In the genomic region with DNA sequence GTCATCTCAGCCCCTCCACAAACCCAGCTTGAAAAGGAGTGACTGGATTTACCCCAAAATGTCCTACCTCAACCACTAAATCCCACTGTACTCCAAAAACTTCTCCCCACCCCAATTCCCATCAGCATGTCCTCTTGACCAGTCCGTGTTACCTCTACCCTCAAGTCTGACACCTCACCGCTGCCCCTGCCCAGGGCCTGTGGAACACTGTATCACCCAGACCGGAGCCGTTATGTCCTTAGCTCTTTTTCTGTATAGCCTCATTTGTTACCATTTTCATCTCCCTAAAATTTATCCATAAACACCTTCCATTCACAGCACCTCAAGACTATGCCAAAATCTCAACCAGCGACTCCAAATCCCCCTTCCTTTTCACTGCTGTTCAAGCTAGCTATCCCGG, we compare ENCODE assay signal across 1 cellular context.
TF ChIP-seq lines count a peak whose summit lies in the region.

No MANE protein-coding gene starts in this region.

TF ChIP-seq in K562, 482 proteins besides CTCF, POLR2A, EP300 and RAD21:
- TF ChIP-seq TAF9B (IDR thresholded peaks at IDR 0.05; ENCODE audit: partially characterized antibody) (no peak), ZFP30 (CRISPR knock-in tag; IDR thresholded peaks at IDR 0.05; ENCODE audit: borderline replicate concordance) (no peak), NR2F6 (CRISPR knock-in tag; IDR thresholded peaks at IDR 0.05) (no peak), ZNF165 (CRISPR knock-in tag; IDR thresholded peaks at IDR 0.05; ENCODE audit: borderline replicate concordance) (no peak), GATAD2A (IDR thresholded peaks at IDR 0.05) (no peak), CUX1 (CRISPR knock-in tag; IDR thresholded peaks at IDR 0.05) (no peak), NFATC3 (IDR thresholded peaks at IDR 0.05) (no peak), HMGN3 (IDR thresholded peaks at IDR 0.05; ENCODE audit: borderline replicate concordance, extremely low read depth, insufficient read length, low read depth, low read length) (no peak), JUND (IDR thresholded peaks at IDR 0.05; ENCODE audit: borderline replicate concordance, low read depth, low read length) (no peak), JUND (tag; IDR thresholded peaks at IDR 0.05; ENCODE audit: borderline replicate concordance, low read depth, low read length) (no peak), SRF (CRISPR knock-in tag; IDR thresholded peaks at IDR 0.05) (no peak), KDM4B (IDR thresholded peaks at IDR 0.05; ENCODE audit: borderline replicate concordance in 2 of 2, low read depth in 1 of 2) (no peak), SIN3A (IDR thresholded peaks at IDR 0.05; ENCODE audit: borderline replicate concordance in 2 of 2, control insufficient read depth in 1 of 2, low read depth in 2 of 2, low read length in 2 of 2) (no peak), ZNF696 (CRISPR knock-in tag; conservative IDR thresholded peaks at IDR 0.05) (no peak), HIVEP1 (CRISPR knock-in tag; IDR thresholded peaks at IDR 0.05) (no peak), HNRNPH1 (optimal IDR thresholded peaks at IDR 0.05; ENCODE audit: low read depth, low read length) (no peak), BRCA1 (IDR thresholded peaks at IDR 0.05) (no peak), BRCA1 (CRISPR knock-in tag; IDR thresholded peaks at IDR 0.05) (no peak), NFXL1 (CRISPR knock-in tag; IDR thresholded peaks at IDR 0.05) (no peak), ZBTB43 (CRISPR knock-in tag; IDR thresholded peaks at IDR 0.05) (no peak)
- TF ChIP-seq, protein P1, sequence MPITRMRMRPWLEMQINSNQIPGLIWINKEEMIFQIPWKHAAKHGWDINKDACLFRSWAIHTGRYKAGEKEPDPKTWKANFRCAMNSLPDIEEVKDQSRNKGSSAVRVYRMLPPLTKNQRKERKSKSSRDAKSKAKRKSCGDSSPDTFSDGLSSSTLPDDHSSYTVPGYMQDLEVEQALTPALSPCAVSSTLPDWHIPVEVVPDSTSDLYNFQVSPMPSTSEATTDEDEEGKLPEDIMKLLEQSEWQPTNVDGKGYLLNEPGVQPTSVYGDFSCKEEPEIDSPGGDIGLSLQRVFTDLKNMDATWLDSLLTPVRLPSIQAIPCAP (CRISPR knock-in tag; IDR thresholded peaks at IDR 0.05; ENCODE audit: borderline replicate concordance) = no peak
